8 cellular contexts compared by ENCODE assay signal in genomic region chr14:65412881-65413738, GRCh38. TPM values are rescaled to one million over a fixed set of nuclear protein-coding genes. Genes with fewer than 3 reads are reported as not detected.
DNase-seq lines count a peak whose midpoint lies in the region; ATAC-seq, FAIRE-seq and TF ChIP-seq lines count a peak whose summit lies in the region.

No MANE protein-coding gene starts in this region.

- H3K4me3 Mint-ChIP-seq in activated CD4-positive, alpha-beta T cell treated with anti-CD3 and anti-CD28 coated beads, Interleukin-2, amount 10 ng/mL, durations not matched to agents 24 days and 14 days: peak overlapping the region; percentile 99

- H3K9me3 Mint-ChIP-seq in activated CD4-positive, alpha-beta T cell treated with anti-CD3 and anti-CD28 coated beads, Interleukin-2, amount 10 ng/mL, durations not matched to agents 24 days and 14 days: no peaks in the 10 kb centered on the region

- H2BK120ac ChIP-seq in mesendoderm (ENCODE audit: low read depth, low read length): peak overlapping the region; percentile 49

- H2AK5ac ChIP-seq in mesendoderm (ENCODE audit: low read length): no peak overlapping the region

- no peak overlapping the region for H4K8ac ChIP-seq in mesendoderm (ENCODE audit: low read depth, low read length)

- no peak for FAIRE-seq in GM12892 (lab: Jason Lieb, UNC)

- DNase-seq in 8988T (peak; percentile 37), GM12892 (ENCODE audit: insufficient read length) (peak; percentile 14), NCI-H2196 (lab: John Stamatoyannopoulos, UW; ENCODE audit: unreplicated experiment) (peak; percentile 79), mesendoderm (peak; percentile 75)
- DNase-seq in activated CD4-positive, alpha-beta T cell treated with anti-CD3 and anti-CD28 coated beads, Interleukin-2, amount 10 ng/mL, durations not matched to agents 24 days and 14 days: peak; percentile 92
- peak; percentile 50 for DNase-seq in effector CD4-positive, alpha-beta T cell
- DNase-seq in stimulated activated naive CD8-positive, alpha-beta T cell treated with anti-CD3 and anti-CD28 coated beads, Interleukin-15, Interleukin-2, amounts not matched to agents 100 U/mL and 50 U/mL, for 24 hours: peak; percentile 73

- WGBS in mesendoderm (ENCODE audit: extremely low coverage, insufficient coverage, low lambda C conversion rate): no CpG with 5 or more reads among the region's 85 CpGs

- peaks cover 39% of the 10 kb centered on the region for H3K4me1 Mint-ChIP-seq in activated CD4-positive, alpha-beta T cell treated with anti-CD3 and anti-CD28 coated beads, Interleukin-2, amount 10 ng/mL, durations not matched to agents 24 days and 14 days

- no peak overlapping the region for H4K5ac ChIP-seq in mesendoderm (ENCODE audit: low read length)

- H3K36me3 Mint-ChIP-seq in activated CD4-positive, alpha-beta T cell treated with anti-CD3 and anti-CD28 coated beads, Interleukin-2, amount 10 ng/mL, durations not matched to agents 24 days and 14 days (ENCODE audit: low read depth): peaks cover 16% of the 10 kb centered on the region

- H3K4me2 ChIP-seq in mesendoderm (ENCODE audit: low read length): peak overlapping the region; percentile 57

- TF ChIP-seq POLR2A in GM12892 (IDR thresholded peaks at IDR 0.05; ENCODE audit: low read depth, low read length): 0 out of 2 replicates have a peak, but pooled peaks have one; percentile 27

- no peak overlapping the region for H2BK15ac ChIP-seq in mesendoderm (replicated peaks; ENCODE audit: low read depth)

- H3K18ac ChIP-seq in mesendoderm (ENCODE audit: low read length): peak overlapping the region; percentile 77

- H3K9ac ChIP-seq in mesendoderm (ENCODE audit: low read length): peak overlapping the region; percentile 90

- no peaks in the 10 kb centered on the region for H3K4me1 ChIP-seq in mesendoderm (ENCODE audit: control insufficient read depth, low read depth, low read length)

- peak overlapping the region; percentile 97 for H3K56ac ChIP-seq in mesendoderm (ENCODE audit: low read length)

- ATAC-seq in HG02870 (IDR thresholded peaks at IDR 0.05; ENCODE audit: unreplicated experiment): peak; percentile 31
- ATAC-seq in stimulated activated naive CD8-positive, alpha-beta T cell treated with anti-CD3 and anti-CD28 coated beads, Interleukin-15, Interleukin-2, amounts not matched to agents 100 U/mL and 50 U/mL, for 24 hours: peak; percentile 63

- H3K79me1 ChIP-seq in mesendoderm (ENCODE audit: low read length): no peaks in the 10 kb centered on the region

- no peaks in the 10 kb centered on the region for H3K27me3 Mint-ChIP-seq in activated CD4-positive, alpha-beta T cell treated with anti-CD3 and anti-CD28 coated beads, Interleukin-2, amount 10 ng/mL, durations not matched to agents 24 days and 14 days

- intact Hi-C loops in activated CD4-positive, alpha-beta T cell treated with anti-CD3 and anti-CD28 coated beads, Interleukin-2, amount 10 ng/mL, durations not matched to agents 24 days and 14 days (cut with micrococcal nuclease): loop anchor here (1.0 to 5.0 kb wide), 10 partner anchors 16 to 1094 kb away; partner anchors contain the start of genes GPHN and MAX

- no peaks in the 10 kb centered on the region for H3K36me3 ChIP-seq in mesendoderm (ENCODE audit: control insufficient read depth, insufficient read depth, low read length)

- peak overlapping the region; percentile 63 for H3K4ac ChIP-seq in mesendoderm (ENCODE audit: low read depth, low read length)

- peak overlapping the region; percentile 88 for H3K4me3 ChIP-seq in mesendoderm (ENCODE audit: low read length)

- H3K27ac ChIP-seq in mesendoderm (ENCODE audit: low read depth, low read length): peak overlapping the region; percentile 76

- peak overlapping the region; percentile 96 for H3K27ac Mint-ChIP-seq in activated CD4-positive, alpha-beta T cell treated with anti-CD3 and anti-CD28 coated beads, Interleukin-2, amount 10 ng/mL, durations not matched to agents 24 days and 14 days

- H3K27me3 ChIP-seq in mesendoderm (ENCODE audit: insufficient read depth, low read length, poor library complexity): no peaks in the 10 kb centered on the region

- no peak overlapping the region for H2BK5ac ChIP-seq in mesendoderm (ENCODE audit: low read length)

- H3K79me2 ChIP-seq in mesendoderm (ENCODE audit: control insufficient read depth, insufficient read depth, low read length): peaks cover 6% of the 10 kb centered on the region

- no peak overlapping the region for H3K23ac ChIP-seq in mesendoderm (ENCODE audit: low read length)

RNA-seq across cellular contexts. Expression of gene FUT8, which starts 0.6 kb away (rescaled TPM):
- polyA plus RNA-seq in GM12892 (2012; ENCODE audit: missing spikeins): 44.2 TPM
- 125 and 137 TPM in 2 replicates for total RNA-seq in activated CD4-positive, alpha-beta T cell treated with anti-CD3 and anti-CD28 coated beads, Interleukin-2, amount 10 ng/mL, durations not matched to agents 24 days and 14 days
- polyA plus RNA-seq in mesendoderm (2013, experiment 1 of 2): 13.2 TPM
- 13.6 TPM for polyA plus RNA-seq in mesendoderm (2013, experiment 2 of 2)

Comparison
In these comparisons a context has a peak if more than half of its experiments do, and no peak if none do; other contexts are left out.
1. Peak in every context shown above with its lines: DNase-seq, ATAC-seq, H3K4me3 ChIP-seq and H3K27ac ChIP-seq.
2. DNase-seq: peak in every context shown above with its lines; median percentile 92 in activated CD4-positive, alpha-beta T cell treated with anti-CD3 and anti-CD28 coated beads, Interleukin-2, amount 10 ng/mL, durations not matched to agents 24 days and 14 days; 79 in NCI-H2196; 75 in mesendoderm; 73 in stimulated activated naive CD8-positive, alpha-beta T cell treated with anti-CD3 and anti-CD28 coated beads, Interleukin-15, Interleukin-2, amounts not matched to agents 100 U/mL and 50 U/mL, for 24 hours; 50 in effector CD4-positive, alpha-beta T cell; 37 in 8988T; 14 in GM12892.